8 cellular contexts compared by ENCODE assay signal in genomic region chr15:85233791-85234325, GRCh38.
DNase-seq lines count a peak whose midpoint lies in the region; ATAC-seq and TF ChIP-seq lines count a peak whose summit lies in the region.
"Not testable (repeated sequence)": the region's sequence is repeated elsewhere in the genome, so short reads cannot be mapped to it uniquely, and the experiment has no call there.

No MANE protein-coding gene starts in this region.

- not testable (repeated sequence) for TF ChIP-seq POLR2A in gastrocnemius medialis (IDR thresholded peaks at IDR 0.05); vagina (IDR thresholded peaks at IDR 0.05)

- not testable (repeated sequence) for H3K27me3 Mint-ChIP-seq in mesothelial cell of epicardium (ENCODE audit: low read depth)

- peak overlapping the region; percentile 15; the same call in 1 of the 2 replicates for H3K9ac ChIP-seq in ES-I3 (ENCODE audit: low read depth, low read length)
- H3K9ac ChIP-seq in NT2/D1 (ENCODE audit: insufficient read length, low read depth), result not testable (repeated sequence)

- not testable (repeated sequence) for H3K9me3 ChIP-seq in ES-I3 (ENCODE audit: control insufficient read depth, insufficient read depth, low read length); NT2/D1 (ENCODE audit: insufficient read depth, low read length); gastrocnemius medialis; vagina

- intact Hi-C loops in left ventricle myocardium superior (cut with micrococcal nuclease); gastrocnemius medialis (cut with DNase I; ENCODE audit: low total_unique reads); vagina (cut with DNase I): not testable (repeated sequence)

- in situ Hi-C loops in gastrocnemius medialis (cut with MboI; ENCODE audit: low sequenced_read_pairs in 4 of 4), result not testable (repeated sequence)

- DNase-seq in NT2/D1 (ENCODE audit: low read depth, low spot score); gastrocnemius medialis; vagina (ENCODE audit: extremely low spot score in 2 of 2): not testable (repeated sequence)
- DNase-seq in activated effector memory CD4-positive, alpha-beta T cell treated with anti-CD3 and anti-CD28 coated beads, Interleukin-2, amount 50 U/mL, for 16 hours, result peak; percentile 61
- DNase-seq in ecto neural progenitor cell (ENCODE audit: low spot score) (peak; percentile 1), left ventricle myocardium superior (peak; percentile 25), mesothelial cell of epicardium (ENCODE audit: low spot score in 2 of 2, unreplicated experiment in 2 of 2) (peak in 1 of 2 experiments; percentile 40)

- TF ChIP-seq CTCF in mesothelial cell of epicardium (IDR thresholded peaks at IDR 0.05; ENCODE audit: unreplicated experiment); gastrocnemius medialis (IDR thresholded peaks at IDR 0.05 in 4 of 5, conservative IDR thresholded peaks at IDR 0.05 in 1 of 5); vagina (IDR thresholded peaks at IDR 0.05): not testable (repeated sequence)

- not testable (repeated sequence) for H3K4me1 ChIP-seq in ES-I3 (ENCODE audit: insufficient read depth, low read length); NT2/D1 (ENCODE audit: insufficient read depth, insufficient read length); gastrocnemius medialis; vagina

- H3K9me3 Mint-ChIP-seq in mesothelial cell of epicardium, result not testable (repeated sequence)

- peak overlapping the region; percentile 42 for H3K4me3 Mint-ChIP-seq in mesothelial cell of epicardium

- peak overlapping the region; percentile 11 for H3K4me3 ChIP-seq in NT2/D1 (ENCODE audit: insufficient read length, low read depth)
- H3K4me3 ChIP-seq in gastrocnemius medialis, result peak overlapping the region; percentile 40 to 60 (median 54)
- H3K4me3 ChIP-seq in vagina, result peak overlapping the region; percentile 45 to 54

- H3K27me3 ChIP-seq in NT2/D1 (ENCODE audit: insufficient read depth, insufficient read length); gastrocnemius medialis; vagina: not testable (repeated sequence)

- not testable (repeated sequence) for H3K27ac Mint-ChIP-seq in mesothelial cell of epicardium

- H3K27ac ChIP-seq in gastrocnemius medialis, vagina: not testable (repeated sequence)

- H3K4me1 Mint-ChIP-seq in mesothelial cell of epicardium, result not testable (repeated sequence)

- ATAC-seq in left ventricle myocardium superior, gastrocnemius medialis: not testable (repeated sequence)

- not testable (repeated sequence) for H3K36me3 ChIP-seq in ES-I3 (ENCODE audit: insufficient read depth, low read length); NT2/D1 (ENCODE audit: insufficient read depth, insufficient read length, low read length); gastrocnemius medialis; vagina

- H3K36me3 Mint-ChIP-seq in mesothelial cell of epicardium, result not testable (repeated sequence)
